In the genomic region with DNA sequence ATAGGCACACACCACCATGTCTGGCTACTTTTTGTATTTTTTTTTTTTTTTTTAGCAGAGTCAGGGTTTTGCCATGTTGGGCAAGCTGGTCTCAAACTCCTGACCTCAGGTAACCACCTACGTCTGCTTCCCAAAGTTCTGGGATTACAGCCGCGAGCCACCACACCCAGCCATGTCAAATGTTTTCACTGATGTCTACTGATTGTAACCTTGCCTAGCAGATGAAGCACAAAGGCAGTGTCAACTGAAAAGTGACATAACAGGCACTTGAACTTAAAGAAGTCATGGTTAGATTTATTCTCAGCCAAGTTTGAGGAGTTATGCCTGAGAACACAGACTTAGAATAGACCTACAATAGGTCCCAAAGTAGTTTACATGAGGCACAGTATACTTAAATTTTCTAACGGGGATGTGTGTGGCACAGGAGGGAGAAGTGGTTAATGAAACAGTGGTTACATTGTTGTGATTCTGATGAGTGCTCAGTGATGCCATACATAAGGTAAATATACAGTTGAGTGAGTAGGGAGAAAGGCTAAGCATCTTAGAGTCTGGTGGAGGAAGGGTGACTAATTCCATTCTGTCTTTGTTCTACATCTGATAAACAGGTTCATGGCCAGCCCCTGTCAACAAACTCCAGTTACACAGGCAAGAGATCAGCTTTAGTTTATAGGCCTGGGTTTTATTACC, we compare ENCODE assay signal across 23 cellular contexts. TPM values are rescaled to one million over a fixed set of nuclear protein-coding genes. Genes with fewer than 3 reads are reported as not detected.
DNase-seq lines count a peak whose midpoint lies in the region; ATAC-seq, FAIRE-seq and TF ChIP-seq lines count a peak whose summit lies in the region.
"Had no signal": no experiment of that assay in that cellular context is flagged by ENCODE, and none has a peak within 500 bp of the region (broad histone marks: within the 10 kb centered on the region; RNA-seq: fewer than 3 reads in every experiment).

No MANE protein-coding gene starts in this region.

- H3K4me1 Mint-ChIP-seq in activated CD8-positive, alpha-beta T cell treated with anti-CD3 and anti-CD28 coated beads, Interleukin-2, amount 10 ng/mL, durations not matched to agents 7 days and 5 days (ENCODE audit: low read depth), result peaks cover 30% of the 10 kb centered on the region
- H3K4me1 Mint-ChIP-seq in activated CD8-positive, alpha-beta T cell treated with anti-CD3 and anti-CD28 coated beads for 36 hours (ENCODE audit: low read depth), result peaks cover 27% of the 10 kb centered on the region
- H3K4me1 Mint-ChIP-seq in type B pancreatic cell (ENCODE audit: unreplicated experiment), result no peaks in the 10 kb centered on the region
- peaks cover 9 to 19% (median 13%) of the 10 kb centered on the region in 4 donors for H3K4me1 Mint-ChIP-seq in CD4-positive, alpha-beta memory T cell
- H3K4me1 Mint-ChIP-seq: brain had no signal

- H3K4me3 Mint-ChIP-seq in activated CD8-positive, alpha-beta T cell treated with anti-CD3 and anti-CD28 coated beads, Interleukin-2, amount 10 ng/mL, durations not matched to agents 7 days and 5 days, result no peak overlapping the region
- H3K4me3 Mint-ChIP-seq in activated CD8-positive, alpha-beta T cell treated with anti-CD3 and anti-CD28 coated beads for 36 hours, result no peak overlapping the region
- H3K4me3 Mint-ChIP-seq in type B pancreatic cell, result no peak overlapping the region
- H3K4me3 Mint-ChIP-seq in CD4-positive, alpha-beta memory T cell, result no peak overlapping the region
- H3K4me3 Mint-ChIP-seq: activated naive CD4-positive, alpha-beta T cell treated with anti-CD3 and anti-CD28 coated beads, Interleukin-2, amount 10 ng/mL, durations not matched to agents 7 days and 5 days; CD14-positive monocyte; dendritic cell treated with granulocyte-macrophage colony-stimulating factor and Interleukin-4, amounts not matched to agents 40 ng/mL and 50 ng/mL, for 4 days; T-cell had no signal

- SMC1A ChIA-PET in GM12878 (lab: Charles Lee; ENCODE audit: uncharacterized antibody, unreplicated experiment), result interaction anchor here (0.9 to 5.1 kb wide), 3 partner anchors 9 to 10 kb away, joined by 3 to 106 read pairs (median 4); partner anchors contain the start of gene RNASE4

- whole genome bisulfite sequencing in GM12878 (ENCODE audit: insufficient coverage, insufficient replicate concordance, low lambda C conversion rate, missing lambda C conversion rate), result 77% methylated on average over 4 of the region's 4 CpGs

- H3K9ac ChIP-seq in GM12878 (ENCODE audit: control insufficient read depth, insufficient read depth, low read length), result no peak overlapping the region

- BruUV-seq in GM12878 (replicated peaks; lab: Mats Ljungman, UMichigan), result no TSS peak

- no peaks in the 10 kb centered on the region for H3K9me3 ChIP-seq in GM12878 (replicated peaks; ENCODE audit: control insufficient read depth, insufficient read depth, low read length)
- no peaks in the 10 kb centered on the region for H3K9me3 ChIP-seq in CD4-positive, alpha-beta memory T cell (ENCODE audit: control insufficient read depth in 1 of 2, low read length in 2 of 2)
- H3K9me3 ChIP-seq: esophagus squamous epithelium, heart right ventricle, tibial nerve had no signal

- H3K36me3 Mint-ChIP-seq in activated CD8-positive, alpha-beta T cell treated with anti-CD3 and anti-CD28 coated beads, Interleukin-2, amount 10 ng/mL, durations not matched to agents 7 days and 5 days (ENCODE audit: low read depth), result peaks cover 6% of the 10 kb centered on the region
- H3K36me3 Mint-ChIP-seq in activated CD8-positive, alpha-beta T cell treated with anti-CD3 and anti-CD28 coated beads for 36 hours (ENCODE audit: low read depth), result no peaks in the 10 kb centered on the region
- no peaks in the 10 kb centered on the region for H3K36me3 Mint-ChIP-seq in type B pancreatic cell
- no peaks in the 10 kb centered on the region for H3K36me3 Mint-ChIP-seq in CD4-positive, alpha-beta memory T cell
- H3K36me3 Mint-ChIP-seq: brain, T-cell had no signal

- RAD21 ChIA-PET in GM12878 (lab: Charles Lee; ENCODE audit: unreplicated experiment), result interaction anchor here (1.2 to 7.6 kb wide), 2 partner anchors 10 to 19 kb away, joined by 4 to 75 read pairs; partner anchors contain the start of gene RNASE4

- no peak overlapping the region for H3K4me2 ChIP-seq in GM12878 (ENCODE audit: control insufficient read depth, insufficient read depth)

- H4K20me1 ChIP-seq in GM12878 (ENCODE audit: control insufficient read depth, insufficient read depth), result no peaks in the 10 kb centered on the region

- CTCF ChIA-PET in activated CD8-positive, alpha-beta T cell treated with anti-CD3 and anti-CD28 coated beads, Interleukin-2, amount 10 ng/mL, durations not matched to agents 7 days and 5 days (lab: Charles Lee), result interaction anchor here (0.8 kb wide), 1 partner anchor 299 kb away, joined by 3 read pairs; no protein-coding TSS in a partner anchor
- CTCF ChIA-PET in activated CD8-positive, alpha-beta T cell treated with anti-CD3 and anti-CD28 coated beads for 36 hours (lab: Charles Lee), result no interaction called here
- CTCF ChIA-PET in GM12878 (lab: Yijun Ruan, JAX), result no interaction called here
- CTCF ChIA-PET in CD4-positive, alpha-beta memory T cell (lab: Charles Lee; ENCODE audit: partially characterized antibody), result interaction anchor here (1.0 to 4.6 kb wide), 2 partner anchors 9 to 14 kb away, joined by 3 to 17 read pairs; no protein-coding TSS in a partner anchor

- H3K9me3 Mint-ChIP-seq in activated CD8-positive, alpha-beta T cell treated with anti-CD3 and anti-CD28 coated beads, Interleukin-2, amount 10 ng/mL, durations not matched to agents 7 days and 5 days (ENCODE audit: insufficient read depth), result no peaks in the 10 kb centered on the region
- H3K9me3 Mint-ChIP-seq in activated CD8-positive, alpha-beta T cell treated with anti-CD3 and anti-CD28 coated beads for 36 hours, result no peaks in the 10 kb centered on the region
- no peaks in the 10 kb centered on the region for H3K9me3 Mint-ChIP-seq in type B pancreatic cell
- no peaks in the 10 kb centered on the region for H3K9me3 Mint-ChIP-seq in CD4-positive, alpha-beta memory T cell
- H3K9me3 Mint-ChIP-seq: activated naive CD4-positive, alpha-beta T cell treated with anti-CD3 and anti-CD28 coated beads, Interleukin-2, amount 10 ng/mL, durations not matched to agents 7 days and 5 days; brain had no signal

- no peak overlapping the region for H2AFZ ChIP-seq in GM12878 (ENCODE audit: control insufficient read depth, low read depth, low read length)

- no peaks in the 10 kb centered on the region for H3K27me3 ChIP-seq in GM12878 (replicated peaks in 1 of 2; ENCODE audit: control insufficient read depth in 2 of 2, insufficient read depth in 2 of 2, low read length in 1 of 2)
- H3K27me3 ChIP-seq in CD4-positive, alpha-beta memory T cell (ENCODE audit: insufficient read depth, low read length), result no peaks in the 10 kb centered on the region

- no peak for TF ChIP-seq RAD21 in GM12878 (IDR thresholded peaks at IDR 0.05; ENCODE audit: insufficient read depth, low read depth, low read length)

- H3K27ac Mint-ChIP-seq in activated CD8-positive, alpha-beta T cell treated with anti-CD3 and anti-CD28 coated beads, Interleukin-2, amount 10 ng/mL, durations not matched to agents 7 days and 5 days, result peak overlapping the region; percentile 7
- no peak overlapping the region for H3K27ac Mint-ChIP-seq in activated CD8-positive, alpha-beta T cell treated with anti-CD3 and anti-CD28 coated beads for 36 hours
- peak overlapping the region; percentile 4 for H3K27ac Mint-ChIP-seq in type B pancreatic cell
- no peak overlapping the region for H3K27ac Mint-ChIP-seq in CD4-positive, alpha-beta memory T cell
- H3K27ac Mint-ChIP-seq: activated naive CD4-positive, alpha-beta T cell treated with anti-CD3 and anti-CD28 coated beads, Interleukin-2, amount 10 ng/mL, durations not matched to agents 7 days and 5 days; brain; CD14-positive monocyte; dendritic cell treated with granulocyte-macrophage colony-stimulating factor and Interleukin-4, amounts not matched to agents 40 ng/mL and 50 ng/mL, for 4 days; T-cell had no signal

- no peak for DNase-seq in activated CD8-positive, alpha-beta T cell treated with anti-CD3 and anti-CD28 coated beads, Interleukin-2, amount 10 ng/mL, durations not matched to agents 7 days and 5 days
- no peak for DNase-seq in activated CD8-positive, alpha-beta T cell treated with anti-CD3 and anti-CD28 coated beads for 36 hours
- DNase-seq in GM12878 (ENCODE audit: low read depth, low spot score), result no peak
- no peak for DNase-seq in type B pancreatic cell (ENCODE audit: extremely low spot score, unreplicated experiment)
- no peak for DNase-seq in activated CD4-positive, CD25-positive, alpha-beta regulatory T cell treated with anti-CD3 and anti-CD28 coated beads, Interleukin-2, amount 50 U/mL, for 72 hours
- DNase-seq in CD4-positive, alpha-beta memory T cell, result no peak
- no peak for DNase-seq in NCI-H1105 treated with DMSO at 0.1 percent for 48 hours (lab: John Stamatoyannopoulos, UW)
- DNase-seq: activated naive CD4-positive, alpha-beta T cell treated with anti-CD3 and anti-CD28 coated beads, Interleukin-2, amount 10 ng/mL, durations not matched to agents 7 days and 5 days; DND-41; esophagus squamous epithelium; heart right ventricle; MV-4-11; occipital lobe; T-cell had no signal

- H3K27ac ChIP-seq in GM12878 (ENCODE audit: control insufficient read depth, insufficient read depth), result no peak overlapping the region
- no peak overlapping the region for H3K27ac ChIP-seq in CD4-positive, alpha-beta memory T cell (ENCODE audit: low read depth, low read length)
- H3K27ac ChIP-seq: esophagus squamous epithelium, heart right ventricle, tibial nerve had no signal

- H3K36me3 ChIP-seq in GM12878 (ENCODE audit: control insufficient read depth in 2 of 2, insufficient read depth in 2 of 2, low read length in 1 of 2), result no peaks in the 10 kb centered on the region
- no peaks in the 10 kb centered on the region for H3K36me3 ChIP-seq in CD4-positive, alpha-beta memory T cell (ENCODE audit: insufficient read depth, low read length)
- H3K36me3 ChIP-seq: esophagus squamous epithelium, heart right ventricle, tibial nerve had no signal

- no peaks in the 10 kb centered on the region for H3K79me2 ChIP-seq in GM12878 (ENCODE audit: control insufficient read depth, insufficient read depth, low read length)

- intact Hi-C loops in activated CD8-positive, alpha-beta T cell treated with anti-CD3 and anti-CD28 coated beads for 36 hours (cut with micrococcal nuclease), result no loop called here
- intact Hi-C loops in GM12878 (cut with micrococcal nuclease; ENCODE audit: unreplicated experiment), result no loop called here
- intact Hi-C loops in CD4-positive, alpha-beta memory T cell (cut with micrococcal nuclease), result no loop called here

- no peak for ATAC-seq in activated CD8-positive, alpha-beta T cell treated with anti-CD3 and anti-CD28 coated beads, Interleukin-2, amount 10 ng/mL, durations not matched to agents 7 days and 5 days
- ATAC-seq in activated CD8-positive, alpha-beta T cell treated with anti-CD3 and anti-CD28 coated beads for 36 hours, result no peak
- ATAC-seq in HG03378 (IDR thresholded peaks at IDR 0.05; ENCODE audit: unreplicated experiment) (peak; percentile 33), GM12878 (peak; percentile 67)
- ATAC-seq: heart right ventricle, T-cell had no signal

- FAIRE-seq in GM12878 (lab: Jason Lieb, UNC), result no peak
- FAIRE-seq: A204.1, RCC 7860 had no signal

- no peak for TF ChIP-seq POLR2A in GM12878 (IDR thresholded peaks at IDR 0.05; ENCODE audit: low read depth, low read length)

- POLR2A ChIA-PET in activated CD8-positive, alpha-beta T cell treated with anti-CD3 and anti-CD28 coated beads, Interleukin-2, amount 10 ng/mL, durations not matched to agents 7 days and 5 days (lab: Charles Lee), result no interaction called here
- POLR2A ChIA-PET in activated CD8-positive, alpha-beta T cell treated with anti-CD3 and anti-CD28 coated beads for 36 hours (lab: Charles Lee), result interaction anchor here (0.7 kb wide), 1 partner anchor 15 kb away, joined by 3 read pairs; no protein-coding TSS in a partner anchor
- POLR2A ChIA-PET in GM12878 (lab: Charles Lee), result interaction anchor here (5.5 kb wide), 1 partner anchor 11 kb away, joined by 69 read pairs; the partner anchor contains the start of gene RNASE4
- POLR2A ChIA-PET in CD4-positive, alpha-beta memory T cell (lab: Charles Lee; ENCODE audit: partially characterized antibody), result interaction anchor here (0.9 kb wide), 1 partner anchor 12 kb away, joined by 3 read pairs; the partner anchor contains the start of gene RNASE4

- TF ChIP-seq CTCF in activated CD8-positive, alpha-beta T cell treated with anti-CD3 and anti-CD28 coated beads for 36 hours (IDR thresholded peaks at IDR 0.05), result no peak
- TF ChIP-seq CTCF in GM12878 (IDR thresholded peaks at IDR 0.05 in 2 of 3, conservative IDR thresholded peaks at IDR 0.05 in 1 of 3; ENCODE audit: control insufficient read depth in 2 of 3, extremely low read depth in 1 of 3, insufficient read depth in 1 of 3, low read depth in 3 of 3, low read length in 3 of 3) (no peak), type B pancreatic cell (conservative IDR thresholded peaks at IDR 0.05) (no peak)

- H3K4me1 ChIP-seq in GM12878 (ENCODE audit: control insufficient read depth, insufficient read depth, low read length), result peaks cover 31% of the 10 kb centered on the region
- peaks cover 16% of the 10 kb centered on the region for H3K4me1 ChIP-seq in CD4-positive, alpha-beta memory T cell (ENCODE audit: insufficient read depth, low read length)
- H3K4me1 ChIP-seq: esophagus squamous epithelium, tibial nerve had no signal

- TF ChIP-seq EP300 in GM12878 (IDR thresholded peaks at IDR 0.05; ENCODE audit: borderline replicate concordance in 1 of 2, control insufficient read depth in 1 of 2, low read depth in 2 of 2, low read length in 2 of 2), result no peak

- H3K27me3 Mint-ChIP-seq in activated CD8-positive, alpha-beta T cell treated with anti-CD3 and anti-CD28 coated beads, Interleukin-2, amount 10 ng/mL, durations not matched to agents 7 days and 5 days (ENCODE audit: low read depth), result peaks cover 14% of the 10 kb centered on the region
- peaks cover 2% of the 10 kb centered on the region for H3K27me3 Mint-ChIP-seq in activated CD8-positive, alpha-beta T cell treated with anti-CD3 and anti-CD28 coated beads for 36 hours
- H3K27me3 Mint-ChIP-seq in type B pancreatic cell, result peaks cover 45% of the 10 kb centered on the region
- H3K27me3 Mint-ChIP-seq in CD4-positive, alpha-beta memory T cell, result no peaks in the 10 kb centered on the region
- H3K27me3 Mint-ChIP-seq: dendritic cell treated with granulocyte-macrophage colony-stimulating factor and Interleukin-4, amounts not matched to agents 40 ng/mL and 50 ng/mL, for 4 days; T-cell had no signal

- in situ Hi-C loops in GM12878 (cut with MboI), result no loop called here

- no peak overlapping the region for H3K4me3 ChIP-seq in GM12878
- H3K4me3 ChIP-seq in CD4-positive, alpha-beta memory T cell (ENCODE audit: low read length in 2 of 2), result no peak overlapping the region
- H3K4me3 ChIP-seq: esophagus squamous epithelium, heart right ventricle, tibial nerve had no signal

RNA-seq across cellular contexts. Expression of gene RNASE4, which starts 12.6 kb away (rescaled TPM):
- 1 to 10 TPM in 1 of 2 experiments, under 1 TPM in 1; 0.63 to 1.6 TPM for total RNA-seq in activated CD8-positive, alpha-beta T cell treated with anti-CD3 and anti-CD28 coated beads, Interleukin-2, amount 10 ng/mL, durations not matched to agents 7 days and 5 days
- total RNA-seq in activated CD8-positive, alpha-beta T cell treated with anti-CD3 and anti-CD28 coated beads for 36 hours, result 1 to 10 TPM; 1.0 to 1.1 TPM
- total RNA-seq in GM12878 (2013; cell fraction: nucleolus; rRNA removed), result 1.3 and 2.4 TPM in 2 replicates
- total RNA-seq in GM12878 (2014; rRNA removed) (1.1 and 2.0 TPM in 2 replicates), GM12878 (2014; rRNA removed; fragmentation: Illumina TruSeq; extraction: Trizol) (1.3 and 1.6 TPM in 2 replicates), GM12878 (2021) (0.29 and 1.1 TPM in 2 replicates), type B pancreatic cell (ENCODE audit: low replicate concordance) (10.5 and 19.3 TPM in 2 replicates)
- polyA plus RNA-seq in GM12878 (2011; ENCODE audit: low read depth), result 1.0 TPM
- polyA plus RNA-seq in GM12878 (2011; rRNA removed) (0.87 and 1.1 TPM in 2 replicates), GM12878 (2014; fragmentation: Illumina TruSeq; extraction: Trizol) (0.29 and 1.3 TPM in 2 replicates), GM12878 (2014; fragmentation: Nextera tagmentation; extraction: Ambion mirVana) (1 to 10 TPM; 1.2 to 2.6 TPM), GM12878 (2014; rRNA removed) (1.0 and 1.9 TPM in 2 replicates), GM12878 (2016; fragmentation: Nextera tagmentation; extraction: Ambion mirVana) (1 to 10 TPM; 1.4 to 1.9 TPM)
- 1.1 and 1.5 TPM in 2 replicates for polyA plus RNA-seq in GM12878 (2011; cell fraction: cytosol; rRNA removed)
- 0.60 and 1.4 TPM in 2 replicates for polyA plus RNA-seq in GM12878 (2011; cell fraction: nucleus; rRNA removed)
- 1.2 and 1.5 TPM in 2 replicates for polyA plus RNA-seq in GM12878 (2012)
- polyA minus RNA-seq in GM12878 (2011; rRNA and poly(A)+ RNA removed), result 1.7 and 1.8 TPM in 2 replicates
- polyA minus RNA-seq in GM12878 (2011; cell fraction: cytosol; rRNA and poly(A)+ RNA removed), result not detected in 2 replicates
- 0.36 and 0.48 TPM in 2 replicates for polyA minus RNA-seq in GM12878 (2011; cell fraction: nucleus; rRNA and poly(A)+ RNA removed)
- total RNA-seq in CD4-positive, alpha-beta memory T cell, result 1 to 10 TPM; 2.1 to 2.6 TPM
- 1 to 10 TPM; 1.6 to 2.5 TPM for polyA plus RNA-seq in CD4-positive, alpha-beta memory T cell

RNA-seq across cellular contexts. Expression of gene ANG, which starts 16.8 kb away (rescaled TPM):
- 1 to 10 TPM; 1.1 to 1.4 TPM for total RNA-seq in activated CD8-positive, alpha-beta T cell treated with anti-CD3 and anti-CD28 coated beads, Interleukin-2, amount 10 ng/mL, durations not matched to agents 7 days and 5 days
- under 1 TPM; 0.87 to 0.92 TPM for total RNA-seq in activated CD8-positive, alpha-beta T cell treated with anti-CD3 and anti-CD28 coated beads for 36 hours
- total RNA-seq in GM12878 (2013; cell fraction: nucleolus; rRNA removed), result 1.6 and 2.6 TPM in 2 replicates
- total RNA-seq in GM12878 (2014; rRNA removed) (2.1 TPM in 2 replicates), GM12878 (2014; rRNA removed; fragmentation: Illumina TruSeq; extraction: Trizol) (1.8 and 1.9 TPM in 2 replicates), GM12878 (2021) (1.8 and 2.6 TPM in 2 replicates), type B pancreatic cell (ENCODE audit: low replicate concordance) (24.5 and 43.0 TPM in 2 replicates)
- 2.6 TPM for polyA plus RNA-seq in GM12878 (2011; ENCODE audit: low read depth)
- polyA plus RNA-seq in GM12878 (2011; rRNA removed) (1.0 and 1.1 TPM in 2 replicates), GM12878 (2014; fragmentation: Illumina TruSeq; extraction: Trizol) (2.7 and 3.2 TPM in 2 replicates), GM12878 (2014; fragmentation: Nextera tagmentation; extraction: Ambion mirVana) (1 to 10 TPM; 2.9 to 5.9 TPM), GM12878 (2014; rRNA removed) (2.2 and 2.3 TPM in 2 replicates), GM12878 (2016; fragmentation: Nextera tagmentation; extraction: Ambion mirVana) (1 to 10 TPM; 1.9 to 2.0 TPM)
- polyA plus RNA-seq in GM12878 (2011; cell fraction: cytosol; rRNA removed), result 1.3 and 1.9 TPM in 2 replicates
- polyA plus RNA-seq in GM12878 (2011; cell fraction: nucleus; rRNA removed), result 0.57 and 0.76 TPM in 2 replicates
- polyA plus RNA-seq in GM12878 (2012), result 1.8 and 2.2 TPM in 2 replicates
- 0.82 and 1.5 TPM in 2 replicates for polyA minus RNA-seq in GM12878 (2011; rRNA and poly(A)+ RNA removed)
- not detected in 2 replicates for polyA minus RNA-seq in GM12878 (2011; cell fraction: cytosol; rRNA and poly(A)+ RNA removed)
- not detected in 2 replicates for polyA minus RNA-seq in GM12878 (2011; cell fraction: nucleus; rRNA and poly(A)+ RNA removed)
- total RNA-seq in CD4-positive, alpha-beta memory T cell, result 1 to 10 TPM; 1.1 to 1.3 TPM
- polyA plus RNA-seq in CD4-positive, alpha-beta memory T cell, result 1 to 10 TPM; 1.4 to 2.8 TPM

RNA-seq across cellular contexts. Expression of gene OR6S1, which starts 30.2 kb away (rescaled TPM):
- total RNA-seq in activated CD8-positive, alpha-beta T cell treated with anti-CD3 and anti-CD28 coated beads, Interleukin-2, amount 10 ng/mL, durations not matched to agents 7 days and 5 days, result not detected
- total RNA-seq in activated CD8-positive, alpha-beta T cell treated with anti-CD3 and anti-CD28 coated beads for 36 hours, result not detected
- 12.5 and 19.1 TPM in 2 replicates for total RNA-seq in GM12878 (2013; cell fraction: nucleolus; rRNA removed)
- total RNA-seq in GM12878 (2014; rRNA removed) (0.62 and 0.76 TPM in 2 replicates), GM12878 (2014; rRNA removed; fragmentation: Illumina TruSeq; extraction: Trizol) (0.64 and 0.67 TPM in 2 replicates), GM12878 (2021) (0.51 and 0.66 TPM in 2 replicates), type B pancreatic cell (ENCODE audit: low replicate concordance) (not detected in 2 replicates)
- 0.66 TPM for polyA plus RNA-seq in GM12878 (2011; ENCODE audit: low read depth)
- polyA plus RNA-seq in GM12878 (2011; rRNA removed) (0.09 and 0.24 TPM in 2 replicates), GM12878 (2014; fragmentation: Illumina TruSeq; extraction: Trizol) (0.22 TPM in 1 of 2 replicates, not detected in the other), GM12878 (2014; fragmentation: Nextera tagmentation; extraction: Ambion mirVana) (not detected), GM12878 (2014; rRNA removed) (0.35 and 0.42 TPM in 2 replicates), GM12878 (2016; fragmentation: Nextera tagmentation; extraction: Ambion mirVana) (not detected)
- 0.12 and 0.24 TPM in 2 replicates for polyA plus RNA-seq in GM12878 (2011; cell fraction: cytosol; rRNA removed)
- polyA plus RNA-seq in GM12878 (2011; cell fraction: nucleus; rRNA removed), result 0.70 and 1.1 TPM in 2 replicates
- polyA plus RNA-seq in GM12878 (2012), result 0.16 and 0.27 TPM in 2 replicates
- 0.80 TPM in 1 of 2 replicates, not detected in the other for polyA minus RNA-seq in GM12878 (2011; rRNA and poly(A)+ RNA removed)
- not detected in 2 replicates for polyA minus RNA-seq in GM12878 (2011; cell fraction: cytosol; rRNA and poly(A)+ RNA removed)
- polyA minus RNA-seq in GM12878 (2011; cell fraction: nucleus; rRNA and poly(A)+ RNA removed), result 0.48 and 0.86 TPM in 2 replicates
- not detected for total RNA-seq in CD4-positive, alpha-beta memory T cell
- polyA plus RNA-seq in CD4-positive, alpha-beta memory T cell, result not detected
- total RNA-seq: esophagus squamous epithelium, heart right ventricle, kidney epithelial cell, occipital lobe, skeletal muscle tissue, T-cell, tibial nerve had no signal
- polyA plus RNA-seq: CD14-positive monocyte, heart right ventricle had no signal

Comparison
In these comparisons a context has a peak if more than half of its experiments do, and no peak if none do; other contexts are left out.
1. H3K27ac Mint-ChIP-seq: peak in activated CD8-positive, alpha-beta T cell treated with anti-CD3 and anti-CD28 coated beads, Interleukin-2, amount 10 ng/mL, durations not matched to agents 7 days and 5 days (single experiment) and type B pancreatic cell (single experiment); none in activated CD8-positive, alpha-beta T cell treated with anti-CD3 and anti-CD28 coated beads for 36 hours (single experiment) and CD4-positive, alpha-beta memory T cell (0 of 7).
2. CTCF ChIA-PET loops: an anchor here in activated CD8-positive, alpha-beta T cell treated with anti-CD3 and anti-CD28 coated beads, Interleukin-2, amount 10 ng/mL, durations not matched to agents 7 days and 5 days (0.8 kb wide) and CD4-positive, alpha-beta memory T cell (1.0 to 4.6 kb wide); none called in activated CD8-positive, alpha-beta T cell treated with anti-CD3 and anti-CD28 coated beads for 36 hours and GM12878.
3. ATAC-seq: peak in HG03378 (single experiment) and GM12878 (single experiment); none in activated CD8-positive, alpha-beta T cell treated with anti-CD3 and anti-CD28 coated beads, Interleukin-2, amount 10 ng/mL, durations not matched to agents 7 days and 5 days (single experiment) and activated CD8-positive, alpha-beta T cell treated with anti-CD3 and anti-CD28 coated beads for 36 hours (single experiment).